21 cellular contexts compared by ENCODE assay signal in genomic region chr3:17352620-17353019, GRCh38.
"Had no signal": no experiment of that assay in that cellular context is flagged by ENCODE, and none has a peak within 500 bp of the region (broad histone marks: within the 10 kb centered on the region; RNA-seq: fewer than 3 reads in every experiment).

No MANE protein-coding gene starts in this region.

- H3K36me3 Mint-ChIP-seq: natural killer cell treated with Interleukin-12 subunit alpha and Interleukin-12 subunit beta and Interleukin-15 and Interleukin-18, amount 100 ng/mL, for 72 hours; neural progenitor cell had no signal

- H3K27ac Mint-ChIP-seq: endodermal cell; natural killer cell treated with Interleukin-12 subunit alpha and Interleukin-12 subunit beta and Interleukin-15 and Interleukin-18, amount 100 ng/mL, for 72 hours; neural progenitor cell had no signal

- H3K4me3 Mint-ChIP-seq: endodermal cell; natural killer cell treated with Interleukin-12 subunit alpha and Interleukin-12 subunit beta and Interleukin-15 and Interleukin-18, amount 100 ng/mL, for 72 hours; neural progenitor cell had no signal

- H3K4me3 ChIP-seq: hepatocyte, lung, neural progenitor cell, ovary had no signal

- H3K27me3 Mint-ChIP-seq: natural killer cell treated with Interleukin-12 subunit alpha and Interleukin-12 subunit beta and Interleukin-15 and Interleukin-18, amount 100 ng/mL, for 72 hours had no signal

- ATAC-seq: left cardiac atrium; left ventricle myocardium superior; natural killer cell treated with Interleukin-12 subunit alpha and Interleukin-12 subunit beta and Interleukin-15 and Interleukin-18, amount 100 ng/mL, for 72 hours; right cardiac atrium had no signal

- DNase-seq: effector CD4-positive, alpha-beta T cell; endodermal cell; erythroblast; foreskin melanocyte; head of caudate nucleus; kidney; left cardiac atrium; left ventricle myocardium superior; mesenchymal stem cell; midbrain; nucleus accumbens; ovary; right cardiac atrium; small intestine; stimulated activated CD4-positive, alpha-beta T cell treated with anti-CD3 and anti-CD28 coated beads, Interleukin-12 subunit alpha, Interleukin-12 subunit beta, amount 100 ng/mL, for 4 hours; stimulated activated naive CD4-positive, alpha-beta T cell; trophoblast cell had no signal

- H3K36me3 ChIP-seq: neural progenitor cell, ovary had no signal

- H3K9me3 Mint-ChIP-seq: natural killer cell treated with Interleukin-12 subunit alpha and Interleukin-12 subunit beta and Interleukin-15 and Interleukin-18, amount 100 ng/mL, for 72 hours; neural progenitor cell had no signal

- H3K9me3 ChIP-seq: ovary had no signal

- H3K27ac ChIP-seq: hepatocyte, neural progenitor cell, ovary had no signal
